8 cellular contexts compared by ENCODE assay signal in the genomic region with DNA sequence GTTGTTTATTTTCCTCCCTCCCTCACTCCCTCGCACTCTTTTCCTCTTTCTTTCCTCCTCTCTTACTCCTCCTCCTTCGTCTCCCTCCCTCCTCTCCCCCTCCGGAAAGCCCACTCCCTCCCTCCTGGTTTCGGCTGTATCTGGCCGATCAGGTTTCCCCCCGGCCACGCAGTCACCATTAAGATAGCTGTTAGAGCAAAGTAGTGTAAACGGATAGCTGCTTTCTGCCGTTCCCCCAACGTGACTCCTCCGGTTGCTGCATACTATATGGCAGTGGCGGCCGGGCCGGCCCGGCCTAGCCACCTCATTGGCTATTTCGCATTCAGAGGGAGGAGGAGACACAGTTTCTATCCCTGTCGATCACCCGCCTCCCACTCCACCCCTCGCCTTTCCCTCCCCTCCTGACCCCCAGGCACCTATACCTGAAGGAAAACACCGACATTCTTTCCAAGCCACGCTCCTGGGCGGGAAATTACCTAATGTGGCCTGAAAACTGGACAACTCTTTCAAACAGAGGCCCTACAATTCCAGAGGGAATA. TPM values are rescaled to one million over a fixed set of nuclear protein-coding genes. Genes with fewer than 3 reads are reported as not detected.
DNase-seq lines count a peak whose midpoint lies in the region; ATAC-seq and TF ChIP-seq lines count a peak whose summit lies in the region.

A gene (minus strand): TSS at position 272 of the 539 bp plus-strand sequence. CDS start 277 bp downstream, outside the sequence.

- POLR2A ChIA-PET in HEK293T (lab: Yijun Ruan, JAX) = interaction anchor here (0.6 to 6.0 kb wide), 7 partner anchors 13 to 257 kb away, joined by 3 to 71 read pairs (median 7); a partner anchor contains a TSS

- peaks cover 62% of the 10 kb centered on the region for H3K27me3 ChIP-seq in colonic mucosa

- H3K9me3 ChIP-seq in colonic mucosa = no peaks in the 10 kb centered on the region

- TF ChIP-seq CTCF in colonic mucosa (IDR thresholded peaks at IDR 0.05) = no peak

- H3K36me3 ChIP-seq in colonic mucosa = no peaks in the 10 kb centered on the region

- DNase-seq in ELR (ENCODE audit: low read depth) (peak; percentile 90), HEK293T (ENCODE audit: extremely low spot score) (peak; percentile 80), NCI-H1105 treated with DMSO at 0.1 percent for 48 hours (lab: John Stamatoyannopoulos, UW) (peak; percentile 97), SW480 (ENCODE audit: low spot score) (peak; percentile 93), colonic mucosa (peak; percentile 56), kidney glomerular epithelial cell (lab: John Stamatoyannopoulos, UW) (peak; percentile 70)
- peak; percentile 11 for DNase-seq in stimulated activated CD4-positive, alpha-beta T cell treated with anti-CD3 and anti-CD28 coated beads, Interleukin-4, amount 100 ng/mL, for 24 hours

- ATAC-seq in GM18520 (IDR thresholded peaks at IDR 0.05; ENCODE audit: unreplicated experiment) = no peak

- no peak within 1 kb of the TSS for H3K27ac ChIP-seq in colonic mucosa

- H3K4me3 ChIP-seq in colonic mucosa = peak within 1 kb of the TSS; percentile 58

- CTCF ChIA-PET in HEK293T (lab: Yijun Ruan, JAX) = no interaction called here

- intact Hi-C loops in colonic mucosa (cut with DNase I) = loop anchor here (10.0 kb wide), 1 partner anchor 301 kb away; no protein-coding TSS in a partner anchor

- H3K4me1 ChIP-seq in colonic mucosa = peaks cover 7% of the 10 kb centered on the region

- H3K9ac ChIP-seq in colonic mucosa (ENCODE audit: low read depth in 2 of 2, low read length in 2 of 2) = peak within 1 kb of the TSS in 1 of 2 donors; percentile 47

TF ChIP-seq in HEK293T, 16 proteins besides CTCF, POLR2A, EP300 and RAD21:
- TF ChIP-seq ZNF384 (IDR thresholded peaks at IDR 0.05) (no peak), SP1 (IDR thresholded peaks at IDR 0.05) (no peak), CTBP1 (IDR thresholded peaks at IDR 0.05; ENCODE audit: borderline replicate concordance) (no peak), L3MBTL2 (conservative IDR thresholded peaks at IDR 0.05) (peak; percentile 21; the same call in 1 of the 2 replicates)
- TF ChIP-seq, protein P1, sequence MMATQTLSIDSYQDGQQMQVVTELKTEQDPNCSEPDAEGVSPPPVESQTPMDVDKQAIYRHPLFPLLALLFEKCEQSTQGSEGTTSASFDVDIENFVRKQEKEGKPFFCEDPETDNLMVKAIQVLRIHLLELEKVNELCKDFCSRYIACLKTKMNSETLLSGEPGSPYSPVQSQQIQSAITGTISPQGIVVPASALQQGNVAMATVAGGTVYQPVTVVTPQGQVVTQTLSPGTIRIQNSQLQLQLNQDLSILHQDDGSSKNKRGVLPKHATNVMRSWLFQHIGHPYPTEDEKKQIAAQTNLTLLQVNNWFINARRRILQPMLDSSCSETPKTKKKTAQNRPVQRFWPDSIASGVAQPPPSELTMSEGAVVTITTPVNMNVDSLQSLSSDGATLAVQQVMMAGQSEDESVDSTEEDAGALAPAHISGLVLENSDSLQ (IDR thresholded peaks at IDR 0.05) = peak; percentile 95
TF ChIP-seq in HEK293T: peak in this region for 2.

RNA-seq across cellular contexts. Expression of the gene that starts here (rescaled TPM):
- total RNA-seq in colonic mucosa = under 1 TPM; 0.15 to 0.27 TPM

Comparison
In these comparisons a context has a peak if more than half of its experiments do, and no peak if none do; other contexts are left out.
1. Peak in DNase-seq and H3K4me3 ChIP-seq in colonic mucosa; RNA of the gene not detected or under 1 TPM.
2. DNase-seq: peak in every context shown above with its lines; median percentile 97 in NCI-H1105 treated with DMSO at 0.1 percent for 48 hours; 93 in SW480; 90 in ELR; 80 in HEK293T; 70 in kidney glomerular epithelial cell; 56 in colonic mucosa; 11 in stimulated activated CD4-positive, alpha-beta T cell treated with anti-CD3 and anti-CD28 coated beads, Interleukin-4, amount 100 ng/mL, for 24 hours.